ENCODE assay signal across 26 cellular contexts in the genomic region with DNA sequence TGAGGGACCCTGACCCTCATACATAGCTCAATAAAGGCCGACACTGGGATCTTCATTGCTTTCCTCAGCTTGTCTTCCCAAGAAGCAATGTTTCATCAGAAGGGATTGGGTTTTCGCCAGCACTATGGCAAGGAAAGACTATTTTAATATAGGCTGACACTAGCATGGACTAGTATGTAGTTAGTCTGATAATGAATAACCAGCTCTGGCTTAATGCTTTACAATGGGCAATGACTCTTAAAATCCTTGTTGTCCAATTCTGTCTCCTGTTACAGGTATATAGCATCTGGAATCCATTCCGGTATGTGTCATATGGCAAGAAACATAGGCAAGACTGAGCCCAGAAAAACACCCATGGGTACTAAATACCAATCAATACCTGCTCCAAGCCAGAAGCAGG. TPM values are rescaled to one million over a fixed set of nuclear protein-coding genes. Genes with fewer than 3 reads are reported as not detected.
"Had no signal": no experiment of that assay in that cellular context is flagged by ENCODE, and none has a peak within 500 bp of the region (broad histone marks: within the 10 kb centered on the region; RNA-seq: fewer than 3 reads in every experiment).

No MANE protein-coding gene starts in this region.

- H3K4me1 ChIP-seq: SJSA1 had no signal

- H3K27ac ChIP-seq: brain microvascular endothelial cell, SJSA1 had no signal

- DNase-seq: activated CD4-positive, alpha-beta T cell treated with anti-CD3 and anti-CD28 coated beads for 48 hours; activated CD4-positive, alpha-beta T cell treated with anti-CD3 and anti-CD28 coated beads, Interleukin-2, amount 50 U/mL, for 4 hours; activated CD4-positive, CD25-positive, alpha-beta regulatory T cell treated with anti-CD3 and anti-CD28 coated beads, Interleukin-2, amount 50 U/mL, for 72 hours; activated CD8-positive, alpha-beta memory T cell treated with anti-CD3 and anti-CD28 coated beads, Interleukin-2, amount 10 ng/mL, durations not matched to agents 7 days and 5 days; activated gamma-delta T cell; activated naive CD4-positive, alpha-beta T cell treated with anti-CD3 and anti-CD28 coated beads for 36 hours; activated T-cell treated with anti-CD3 and anti-CD28 coated beads, Interleukin-2, amount 50 U/mL, for 4 hours; brain microvascular endothelial cell; cerebellar nuclear complex; MM.1S; NCI-H1105; NCI-H1436; NCI-H1694 treated with DMSO at 0.1 percent for 48 hours; NCI-H2029 treated with DMSO at 0.1 percent for 48 hours; NCI-H446; NCI-H524; PC-3; SHP77; SW 1271 had no signal

- ATAC-seq: activated CD8-positive, alpha-beta memory T cell treated with anti-CD3 and anti-CD28 coated beads, Interleukin-2, amount 10 ng/mL, durations not matched to agents 7 days and 5 days; activated T-cell treated with anti-CD3 and anti-CD28 coated beads, Interleukin-2, amount 50 U/mL, for 4 hours; activated T-helper 17 cell treated with anti-CD3 and anti-CD28 coated beads, Interleukin-2, amount 50 U/mL, for 72 hours; PC-3; SK-N-SH treated with all-trans-retinoic acid at 6 μM for 48 hours; WTC11 had no signal

- H3K4me1 Mint-ChIP-seq: activated CD8-positive, alpha-beta memory T cell treated with anti-CD3 and anti-CD28 coated beads, Interleukin-2, amount 10 ng/mL, durations not matched to agents 7 days and 5 days; activated T-helper 17 cell treated with anti-CD3 and anti-CD28 coated beads, Interleukin-2, amount 50 U/mL, for 72 hours; WTC11 had no signal

- H3K4me3 ChIP-seq: SJSA1 had no signal

- H3K27ac Mint-ChIP-seq: activated CD8-positive, alpha-beta memory T cell treated with anti-CD3 and anti-CD28 coated beads, Interleukin-2, amount 10 ng/mL, durations not matched to agents 7 days and 5 days; activated naive CD4-positive, alpha-beta T cell treated with anti-CD3 and anti-CD28 coated beads for 36 hours had no signal

- H3K9me3 Mint-ChIP-seq: activated naive CD4-positive, alpha-beta T cell treated with anti-CD3 and anti-CD28 coated beads for 36 hours; activated T-cell treated with anti-CD3 and anti-CD28 coated beads, Interleukin-2, amount 50 U/mL, for 4 hours; activated T-helper 17 cell treated with anti-CD3 and anti-CD28 coated beads, Interleukin-2, amount 50 U/mL, for 72 hours; WTC11 had no signal

- H3K4me3 Mint-ChIP-seq: activated CD8-positive, alpha-beta memory T cell treated with anti-CD3 and anti-CD28 coated beads, Interleukin-2, amount 10 ng/mL, durations not matched to agents 7 days and 5 days; activated naive CD4-positive, alpha-beta T cell treated with anti-CD3 and anti-CD28 coated beads for 36 hours; activated naive CD8-positive, alpha-beta T cell; activated T-cell treated with anti-CD3 and anti-CD28 coated beads, Interleukin-2, amount 50 U/mL, for 4 hours; activated T-helper 17 cell treated with anti-CD3 and anti-CD28 coated beads, Interleukin-2, amount 50 U/mL, for 72 hours; WTC11 had no signal

- H3K9me3 ChIP-seq: SJSA1 had no signal

- H3K27me3 ChIP-seq: brain microvascular endothelial cell, SJSA1 had no signal

- H3K27me3 Mint-ChIP-seq: activated CD8-positive, alpha-beta memory T cell treated with anti-CD3 and anti-CD28 coated beads, Interleukin-2, amount 10 ng/mL, durations not matched to agents 7 days and 5 days; activated naive CD8-positive, alpha-beta T cell; activated T-helper 17 cell treated with anti-CD3 and anti-CD28 coated beads, Interleukin-2, amount 50 U/mL, for 72 hours had no signal

RNA-seq across cellular contexts. Expression of gene SYT2, which starts 15.3 kb away (rescaled TPM):
- total RNA-seq: activated CD8-positive, alpha-beta memory T cell treated with anti-CD3 and anti-CD28 coated beads, Interleukin-2, amount 10 ng/mL, durations not matched to agents 7 days and 5 days; activated naive CD4-positive, alpha-beta T cell treated with anti-CD3 and anti-CD28 coated beads for 36 hours; activated T-cell treated with anti-CD3 and anti-CD28 coated beads, Interleukin-2, amount 50 U/mL, for 4 hours; cardiac septum; PC-3; SJSA1; T-helper 1 cell treated with Interleukin-12 subunit alpha and Interleukin-12 subunit beta and Interleukin-4 antibody, amounts not matched to agents 30 ng/mL and 1 ng/mL, for 36 hours had no signal
